Comparison of ENCODE assay signal across 8 cellular contexts in genomic region chr9:122498883-122499288, GRCh38. TPM values are rescaled to one million over a fixed set of nuclear protein-coding genes. Genes with fewer than 3 reads are reported as not detected.
A peak's percentile ranks its signal among the peaks of the same experiment; 100 is the strongest.
DNase-seq lines count a peak whose midpoint lies in the region; ATAC-seq and TF ChIP-seq lines count a peak whose summit lies in the region.

No MANE protein-coding gene starts in this region.

- no peaks in the 10 kb centered on the region for H3K4me1 ChIP-seq in fibroblast of lung (ENCODE audit: control insufficient read depth, extremely low read depth, insufficient read depth, low read length)

- peak; percentile 65 for ATAC-seq in T-helper 17 cell

- H4K20me1 ChIP-seq in fibroblast of lung (ENCODE audit: control insufficient read depth, extremely low read depth, insufficient read depth, low read length), result no peaks in the 10 kb centered on the region

- no peak overlapping the region for H3K27ac Mint-ChIP-seq in T-helper 17 cell

- H3K9me3 ChIP-seq in T-helper 17 cell (ENCODE audit: control insufficient read depth, low read length, poor library complexity, severe bottlenecking) (no peaks in the 10 kb centered on the region), fibroblast of lung (ENCODE audit: control insufficient read depth, insufficient read depth, low read depth, low read length) (no peaks in the 10 kb centered on the region)

- H3K9ac ChIP-seq in fibroblast of lung (ENCODE audit: insufficient read depth, low read length), result no peak overlapping the region

- H3K79me2 ChIP-seq in fibroblast of lung (ENCODE audit: control insufficient read depth, insufficient read depth, low read length), result no peaks in the 10 kb centered on the region

- H3K27ac ChIP-seq in fibroblast of lung (ENCODE audit: insufficient read depth, low read length), result no peak overlapping the region

- peak; percentile 73 for TF ChIP-seq CTCF in AG09319 (IDR thresholded peaks at IDR 0.05; ENCODE audit: low read depth, low read length)
- TF ChIP-seq CTCF in fibroblast of lung (conservative IDR thresholded peaks at IDR 0.05 in 1 of 2, IDR thresholded peaks at IDR 0.05 in 1 of 2; ENCODE audit: low read depth in 1 of 2, low read length in 2 of 2), result peak; percentile 63 to 85

- peak; percentile 22 for DNase-seq in AG09319 (ENCODE audit: extremely low read depth, low read depth)
- DNase-seq in GM04504 (ENCODE audit: low read depth), result peak; percentile 51
- peak; percentile 39 to 41 for DNase-seq in Kasumi-1 (lab: John Stamatoyannopoulos, UW)
- no peak for DNase-seq in T-helper 17 cell
- DNase-seq in fibroblast of lung (ENCODE audit: low read depth in 2 of 2), result peak; percentile 16 to 37
- DNase-seq in renal cortical epithelial cell (ENCODE audit: low read depth), result peak; percentile 62
- no peak for DNase-seq in C1 segment of cervical spinal cord (lab: John Stamatoyannopoulos, UW)
- DNase-seq in DMS79 (lab: John Stamatoyannopoulos, UW), result no peak

- H3K4me1 Mint-ChIP-seq in T-helper 17 cell, result peaks cover 3% of the 10 kb centered on the region

- H3K4me3 Mint-ChIP-seq in T-helper 17 cell, result no peak overlapping the region

- H3K4me2 ChIP-seq in fibroblast of lung (ENCODE audit: extremely low read depth, insufficient read depth, low read length), result no peak overlapping the region

- no peaks in the 10 kb centered on the region for H3K36me3 ChIP-seq in fibroblast of lung (ENCODE audit: control insufficient read depth, insufficient read depth, low read length)

- H2AFZ ChIP-seq in fibroblast of lung (ENCODE audit: low read length), result no peak overlapping the region

- H3K27me3 Mint-ChIP-seq in T-helper 17 cell, result peaks cover 6% of the 10 kb centered on the region

- peaks cover 3% of the 10 kb centered on the region for H3K36me3 Mint-ChIP-seq in T-helper 17 cell (ENCODE audit: low read depth)

- H3K27me3 ChIP-seq in fibroblast of lung (ENCODE audit: control insufficient read depth, insufficient read depth, low read length), result no peaks in the 10 kb centered on the region

- H3K4me3 ChIP-seq in fibroblast of lung (replicated peaks in 1 of 4; ENCODE audit: control extremely low read depth in 1 of 4, insufficient read depth in 1 of 4, low read depth in 3 of 4, low read length in 4 of 4), result no peak overlapping the region

RNA-seq across cellular contexts. Expression of gene OR1J2, which starts 11.7 kb away (rescaled TPM):
- under 1 TPM; 0.30 to 0.37 TPM for total RNA-seq in T-helper 17 cell
- total RNA-seq in fibroblast of lung, result 0.26 and 0.33 TPM in 2 replicates
- 0.19 and 0.23 TPM in 2 replicates for polyA plus RNA-seq in fibroblast of lung
- 0.13 TPM in 1 of 2 replicates, not detected in the other for polyA plus RNA-seq in fibroblast of lung (2012)
- 3.4 TPM in 1 of 2 replicates, not detected in the other for polyA minus RNA-seq in fibroblast of lung (ENCODE audit: low replicate concordance)
- total RNA-seq in renal cortical epithelial cell, result not detected in 2 replicates

RNA-seq across cellular contexts. Expression of gene OR1J4, which starts 20.1 kb away (rescaled TPM):
- total RNA-seq in T-helper 17 cell (under 1 TPM; 0.40 to 0.50 TPM), fibroblast of lung (not detected in 2 replicates), renal cortical epithelial cell (not detected in 2 replicates)
- polyA plus RNA-seq in fibroblast of lung, result 0.34 and 0.49 TPM in 2 replicates
- polyA plus RNA-seq in fibroblast of lung (2012), result not detected in 2 replicates
- polyA minus RNA-seq in fibroblast of lung (ENCODE audit: low replicate concordance), result not detected in 2 replicates

RNA-seq across cellular contexts. Expression of gene OR1J1, which starts 21.2 kb away (rescaled TPM):
- total RNA-seq in T-helper 17 cell (not detected), fibroblast of lung (not detected in 2 replicates), renal cortical epithelial cell (not detected in 2 replicates)
- polyA plus RNA-seq in fibroblast of lung, result not detected in 2 replicates
- polyA plus RNA-seq in fibroblast of lung (2012), result not detected in 2 replicates
- not detected in 2 replicates for polyA minus RNA-seq in fibroblast of lung (ENCODE audit: low replicate concordance)

RNA-seq across cellular contexts. Expression of gene OR1N1, which starts 28.2 kb away (rescaled TPM):
- total RNA-seq in T-helper 17 cell (not detected), fibroblast of lung (not detected in 2 replicates), renal cortical epithelial cell (not detected in 2 replicates)
- polyA plus RNA-seq in fibroblast of lung, result not detected in 2 replicates
- polyA plus RNA-seq in fibroblast of lung (2012), result not detected in 2 replicates
- polyA minus RNA-seq in fibroblast of lung (ENCODE audit: low replicate concordance), result not detected in 2 replicates

RNA-seq across cellular contexts. Expression of gene OR1N2, which starts 54.0 kb away (rescaled TPM):
- total RNA-seq in T-helper 17 cell (1 to 10 TPM in 1 of 2 donors, under 1 TPM in 1; 0.31 to 1.2 TPM), fibroblast of lung (not detected in 2 replicates), renal cortical epithelial cell (not detected in 2 replicates)
- not detected in 2 replicates for polyA plus RNA-seq in fibroblast of lung
- polyA plus RNA-seq in fibroblast of lung (2012), result not detected in 2 replicates
- polyA minus RNA-seq in fibroblast of lung (ENCODE audit: low replicate concordance), result not detected in 2 replicates

Comparison
In these comparisons a context has a peak if more than half of its experiments do, and no peak if none do; other contexts are left out.
1. DNase-seq: peak in AG09319 (single experiment), GM04504 (single experiment), Kasumi-1 (2 of 2), fibroblast of lung (2 of 2) and renal cortical epithelial cell (single experiment); none in T-helper 17 cell (0 of 3), C1 segment of cervical spinal cord (0 of 14) and DMS79 (single experiment).